ENCODE assay signal across 14 cellular contexts in genomic region chr5:149688406-149688805, GRCh38. TPM values are rescaled to one million over a fixed set of nuclear protein-coding genes. Genes with fewer than 3 reads are reported as not detected.
DNase-seq lines count a peak whose midpoint lies in the region; ATAC-seq and TF ChIP-seq lines count a peak whose summit lies in the region.
"Had no signal": no experiment of that assay in that cellular context is flagged by ENCODE, and none has a peak within 500 bp of the region (broad histone marks: within the 10 kb centered on the region; RNA-seq: fewer than 3 reads in every experiment).

No MANE protein-coding gene starts in this region.

- H3K27ac ChIP-seq in left ventricle myocardium inferior (replicated peaks) (peak overlapping the region; percentile 39), endodermal cell (ENCODE audit: low read depth, low read length) (no peak overlapping the region)
- H3K27ac ChIP-seq: C4-2B had no signal

- no peaks in the 10 kb centered on the region for H3K36me3 Mint-ChIP-seq in endodermal cell (ENCODE audit: low read depth)
- H3K36me3 Mint-ChIP-seq in activated CD4-positive, alpha-beta memory T cell treated with anti-CD3 and anti-CD28 coated beads for 36 hours, result no peaks in the 10 kb centered on the region
- H3K36me3 Mint-ChIP-seq: CD4-positive, alpha-beta memory T cell had no signal

- POLR2A ChIA-PET in activated CD4-positive, alpha-beta memory T cell treated with anti-CD3 and anti-CD28 coated beads for 36 hours (lab: Charles Lee), result no interaction called here

- WGBS in endodermal cell (ENCODE audit: insufficient coverage in 1 of 2, insufficient read length in 1 of 2), 2 experiments, result 85% methylated on average over 2 of the region's 2 CpGs

- H3K9me3 ChIP-seq in left ventricle myocardium inferior (replicated peaks) (no peaks in the 10 kb centered on the region), endodermal cell (ENCODE audit: control insufficient read depth, low read length) (no peaks in the 10 kb centered on the region)

- H3K27me3 ChIP-seq in left ventricle myocardium inferior (ENCODE audit: low read depth) (no peaks in the 10 kb centered on the region), endodermal cell (ENCODE audit: control insufficient read depth, insufficient read depth, low read length, poor library complexity, severe bottlenecking) (peaks cover 19% of the 10 kb centered on the region)

- H3K4me1 ChIP-seq in left ventricle myocardium inferior, result peaks cover 39% of the 10 kb centered on the region
- H3K4me1 ChIP-seq in endodermal cell (ENCODE audit: control insufficient read depth, insufficient read depth, low read length), result peaks cover 4% of the 10 kb centered on the region

- intact Hi-C loops in left ventricle myocardium inferior (cut with micrococcal nuclease) (no loop called here), Right ventricle myocardium superior (cut with DNase I) (no loop called here)
- intact Hi-C loops in activated CD4-positive, alpha-beta memory T cell treated with anti-CD3 and anti-CD28 coated beads for 36 hours (cut with micrococcal nuclease), result no loop called here

- H3K36me3 ChIP-seq in left ventricle myocardium inferior, result no peaks in the 10 kb centered on the region
- H3K36me3 ChIP-seq in endodermal cell (ENCODE audit: control insufficient read depth, insufficient read depth, low read length), result no peaks in the 10 kb centered on the region

- CTCF ChIA-PET in activated CD4-positive, alpha-beta memory T cell treated with anti-CD3 and anti-CD28 coated beads for 36 hours (lab: Charles Lee), result interaction anchor here (0.7 to 0.9 kb wide), 2 partner anchors 21 to 950 kb away, joined by 3 read pairs; no protein-coding TSS in a partner anchor

- H3K4me1 Mint-ChIP-seq in endodermal cell, result peaks cover 20% of the 10 kb centered on the region
- H3K4me1 Mint-ChIP-seq in activated CD4-positive, alpha-beta memory T cell treated with anti-CD3 and anti-CD28 coated beads for 36 hours (ENCODE audit: low read depth), result no peaks in the 10 kb centered on the region
- H3K4me1 Mint-ChIP-seq: CD4-positive, alpha-beta memory T cell had no signal

- H3K4me3 Mint-ChIP-seq in endodermal cell, result no peak overlapping the region
- no peak overlapping the region for H3K4me3 Mint-ChIP-seq in activated CD4-positive, alpha-beta memory T cell treated with anti-CD3 and anti-CD28 coated beads for 36 hours
- H3K4me3 Mint-ChIP-seq: B cell; CD4-positive, alpha-beta memory T cell had no signal

- no peak for DNase-seq in left ventricle myocardium inferior
- DNase-seq in Right ventricle myocardium superior, result no peak
- DNase-seq in NCI-H2227 (lab: John Stamatoyannopoulos, UW; ENCODE audit: unreplicated experiment), result peak; percentile 20
- peak; percentile 5 for DNase-seq in endodermal cell
- DNase-seq in activated CD4-positive, alpha-beta memory T cell treated with anti-CD3 and anti-CD28 coated beads for 36 hours, result no peak
- no peak for DNase-seq in NCI-H82 treated with DMSO at 0.1 percent for 48 hours (lab: John Stamatoyannopoulos, UW; ENCODE audit: unreplicated experiment)
- DNase-seq in inferior parietal cortex (ENCODE audit: extremely low spot score), result no peak
- DNase-seq: CD4-positive, alpha-beta memory T cell; DMS79 treated with DMSO at 0.1 percent for 48 hours; GF-D8; GOT3; H7 had no signal

- no peak overlapping the region for H3K27ac Mint-ChIP-seq in endodermal cell
- H3K27ac Mint-ChIP-seq in activated CD4-positive, alpha-beta memory T cell treated with anti-CD3 and anti-CD28 coated beads for 36 hours, result no peak overlapping the region
- H3K27ac Mint-ChIP-seq: B cell; CD4-positive, alpha-beta memory T cell had no signal

- no peaks in the 10 kb centered on the region for H3K9me3 Mint-ChIP-seq in endodermal cell
- H3K9me3 Mint-ChIP-seq in activated CD4-positive, alpha-beta memory T cell treated with anti-CD3 and anti-CD28 coated beads for 36 hours, result no peaks in the 10 kb centered on the region

- no peak for TF ChIP-seq CTCF in left ventricle myocardium inferior (IDR thresholded peaks at IDR 0.05; ENCODE audit: borderline replicate concordance)
- TF ChIP-seq CTCF in endodermal cell (conservative IDR thresholded peaks at IDR 0.05), result no peak

- no peak overlapping the region for H3K9ac ChIP-seq in endodermal cell (ENCODE audit: extremely low read depth, low read length, poor library complexity, severe bottlenecking)

- H3K27me3 Mint-ChIP-seq in endodermal cell (ENCODE audit: insufficient read depth), result peaks cover 14% of the 10 kb centered on the region
- peaks cover 40% of the 10 kb centered on the region for H3K27me3 Mint-ChIP-seq in activated CD4-positive, alpha-beta memory T cell treated with anti-CD3 and anti-CD28 coated beads for 36 hours

- no peak for ATAC-seq in Right ventricle myocardium superior (ENCODE audit: poor library complexity)

- H3K4me3 ChIP-seq in left ventricle myocardium inferior (no peak overlapping the region), endodermal cell (ENCODE audit: low read length) (no peak overlapping the region)

RNA-seq across cellular contexts. Expression of gene PPARGC1B, which starts 41.7 kb away (rescaled TPM):
- 28.4 TPM for total RNA-seq in left ventricle myocardium inferior
- total RNA-seq in Right ventricle myocardium superior, result 27.9 TPM
- total RNA-seq in endodermal cell, result 1 to 10 TPM; 1.1 to 2.7 TPM
- polyA plus RNA-seq in endodermal cell (2013, experiment 1 of 2), result 0.71 TPM
- polyA plus RNA-seq in endodermal cell (2013, experiment 2 of 2), result 0.50 TPM
- total RNA-seq in activated CD4-positive, alpha-beta memory T cell treated with anti-CD3 and anti-CD28 coated beads for 36 hours, result 1 to 10 TPM; 3.6 to 4.0 TPM

Comparison
In these comparisons a context has a peak if more than half of its experiments do, and no peak if none do; other contexts are left out.
1. DNase-seq: peak in NCI-H2227 (single experiment) and endodermal cell (single experiment); none in left ventricle myocardium inferior (single experiment), Right ventricle myocardium superior (single experiment), activated CD4-positive, alpha-beta memory T cell treated with anti-CD3 and anti-CD28 coated beads for 36 hours (single experiment), NCI-H82 treated with DMSO at 0.1 percent for 48 hours (single experiment) and inferior parietal cortex (single experiment).